24 cellular contexts compared by ENCODE assay signal in the genomic region with DNA sequence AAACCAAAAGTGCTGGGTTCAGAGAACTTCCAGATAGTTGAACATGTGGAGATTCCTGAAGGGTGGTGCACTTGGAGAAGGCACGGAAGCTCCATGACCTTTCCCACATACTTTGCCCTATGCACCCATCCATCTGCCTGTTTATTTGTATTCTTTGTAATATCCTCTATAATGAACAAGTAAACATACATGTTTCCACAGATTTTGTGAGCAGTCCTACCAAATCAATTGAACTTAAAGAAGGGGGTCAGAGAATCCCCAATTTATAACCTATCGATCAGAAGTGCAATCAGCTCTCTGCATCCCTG.
"Had no signal": no experiment of that assay in that cellular context is flagged by ENCODE, and none has a peak within 500 bp of the region (broad histone marks: within the 10 kb centered on the region; RNA-seq: fewer than 3 reads in every experiment).

No MANE protein-coding gene starts in this region.

- DNase-seq: activated B cell treated with CpG ODN at 0.5 μM for 24 hours; activated CD4-positive, alpha-beta T cell treated with anti-CD3 and anti-CD28 coated beads, Interleukin-2, amount 50 U/mL, for 4 hours; activated effector memory CD4-positive, alpha-beta T cell treated with Interleukin-2 at 50 U/mL for 16 hours; activated naive CD4-positive, alpha-beta T cell treated with Interleukin-2 at 50 U/mL for 16 hours; activated T-cell treated with anti-CD3 and anti-CD28 coated beads for 4 hours; anterior cingulate cortex; dorsolateral prefrontal cortex; effector memory CD8-positive, alpha-beta T cell; hippocampal formation; immature natural killer cell; naive thymus-derived CD8-positive, alpha-beta T cell; nucleus accumbens; right cardiac atrium; spleen; stimulated activated naive CD4-positive, alpha-beta T cell; T-helper 17 cell; T1000 had no signal

- H3K27me3 ChIP-seq: gastroesophageal sphincter, spleen, tibial nerve had no signal

- FAIRE-seq: endothelial cell of umbilical vein had no signal

- H3K79me2 ChIP-seq: parathyroid adenoma had no signal

- H3K4me3 ChIP-seq: dorsolateral prefrontal cortex, gastroesophageal sphincter, spleen, tibial nerve had no signal

- H3K4me1 ChIP-seq: gastroesophageal sphincter, parathyroid adenoma, tibial nerve had no signal

- H3K4me3 Mint-ChIP-seq: activated B cell treated with CpG ODN at 0.5 μM for 24 hours; activated naive CD8-positive, alpha-beta T cell; effector memory CD8-positive, alpha-beta T cell; immature natural killer cell; memory B cell; naive thymus-derived CD8-positive, alpha-beta T cell; neural crest cell; T-helper 17 cell had no signal

- H3K36me3 ChIP-seq: gastroesophageal sphincter, spleen, tibial nerve had no signal

- H3K9me3 Mint-ChIP-seq: effector memory CD8-positive, alpha-beta T cell; immature natural killer cell had no signal

- H3K27ac Mint-ChIP-seq: activated B cell treated with CpG ODN at 0.5 μM for 24 hours; activated naive CD8-positive, alpha-beta T cell; effector memory CD8-positive, alpha-beta T cell; memory B cell; naive thymus-derived CD8-positive, alpha-beta T cell; T-helper 17 cell had no signal

- H3K27ac ChIP-seq: dorsolateral prefrontal cortex, gastroesophageal sphincter, parathyroid adenoma, spleen, tibial nerve had no signal

- H3K9ac ChIP-seq: parathyroid adenoma had no signal

- H2AFZ ChIP-seq: parathyroid adenoma had no signal
